Comparison of ENCODE assay signal across 8 cellular contexts in the genomic region with DNA sequence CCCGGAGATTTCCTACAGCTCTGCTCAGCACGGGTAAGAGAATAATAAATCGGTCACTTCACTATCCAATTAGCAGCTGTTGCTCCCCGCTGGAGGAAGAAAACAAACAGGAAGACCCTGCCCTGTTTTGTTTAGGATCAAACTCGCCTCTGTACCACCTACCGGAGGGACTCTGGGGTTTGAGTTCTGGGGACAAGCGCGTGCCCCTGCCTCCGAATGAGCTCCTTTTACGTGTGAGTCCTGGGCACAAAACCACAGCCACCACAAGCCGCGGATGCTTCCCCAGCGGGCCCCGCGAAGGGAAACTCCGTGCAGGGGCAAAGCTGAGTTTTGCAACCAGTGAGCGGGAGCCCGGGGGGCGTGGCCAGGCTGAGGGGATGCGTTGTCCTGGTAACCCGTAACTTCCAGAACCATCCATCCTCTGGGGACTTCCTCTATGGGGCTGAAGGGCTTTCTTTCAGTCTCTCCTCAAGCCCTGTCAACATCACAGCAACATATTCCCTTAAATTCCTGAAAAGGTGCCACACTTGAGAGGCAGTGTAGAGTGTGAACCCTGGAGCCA.
DNase-seq lines count a peak whose midpoint lies in the region; ATAC-seq, FAIRE-seq and TF ChIP-seq lines count a peak whose summit lies in the region.

No MANE protein-coding gene starts in this region.

- H4K20me1 ChIP-seq in endothelial cell of umbilical vein (replicated peaks; ENCODE audit: control insufficient read depth, extremely low read depth, insufficient read depth, low read length): no peaks in the 10 kb centered on the region

- POLR2A ChIA-PET in A549 (lab: Yijun Ruan, JAX) (no interaction called here), endothelial cell of umbilical vein (lab: Charles Lee) (no interaction called here)

- WGBS in A549 (ENCODE audit: missing lambda C conversion rate): 20% methylated on average over 15 of the region's 21 CpGs

- no peak for TF ChIP-seq CTCF in A549 (IDR thresholded peaks at IDR 0.05)
- TF ChIP-seq CTCF in endothelial cell of umbilical vein (IDR thresholded peaks at IDR 0.05; ENCODE audit: extremely low read depth in 1 of 2, insufficient read depth in 1 of 2, low read depth in 1 of 2, low read length in 2 of 2): no peak

- H3K9ac ChIP-seq in endothelial cell of umbilical vein (replicated peaks; ENCODE audit: extremely low read depth, insufficient read depth, low read length): no peak overlapping the region

- H3K4me3 ChIP-seq in A549: peak overlapping the region; percentile 31; the same call in 2 of the 3 replicates
- no peak overlapping the region for H3K4me3 ChIP-seq in endothelial cell of umbilical vein (replicated peaks in 1 of 3; ENCODE audit: insufficient read depth in 1 of 3, low read depth in 1 of 3, low read length in 3 of 3)
- peak overlapping the region; percentile 18 for H3K4me3 ChIP-seq in mononuclear cell (ENCODE audit: low read length)

- H3K9me3 ChIP-seq in A549 (no peaks in the 10 kb centered on the region), endothelial cell of umbilical vein (replicated peaks; ENCODE audit: control insufficient read depth, insufficient read depth, low read length) (no peaks in the 10 kb centered on the region), mononuclear cell (ENCODE audit: low read depth, low read length) (no peaks in the 10 kb centered on the region)

- TF ChIP-seq POLR2A in A549 (IDR thresholded peaks at IDR 0.05; ENCODE audit: low read length) (no peak), endothelial cell of umbilical vein (IDR thresholded peaks at IDR 0.05; ENCODE audit: low read depth, low read length) (no peak)

- peaks cover 12 to 13% of the 10 kb centered on the region in 2 experiments for H3K27me3 ChIP-seq in endothelial cell of umbilical vein (ENCODE audit: control insufficient read depth in 2 of 2, insufficient read depth in 2 of 2, low read length in 2 of 2)
- no peaks in the 10 kb centered on the region for H3K27me3 ChIP-seq in mononuclear cell (ENCODE audit: insufficient read depth, low read length)

- no peak for FAIRE-seq in A549 (lab: Jason Lieb, UNC)
- no peak for FAIRE-seq in endothelial cell of umbilical vein (lab: Jason Lieb, UNC)

- no peak for TF ChIP-seq RAD21 in A549 (conservative IDR thresholded peaks at IDR 0.05 in 1 of 2, IDR thresholded peaks at IDR 0.05 in 1 of 2)

- DNase-seq in A549 (ENCODE audit: low read depth in 1 of 2, low spot score in 1 of 2) (peak; percentile 1 to 36), NCI-H69 (lab: John Stamatoyannopoulos, UW) (peak; percentile 80), endothelial cell of umbilical vein (ENCODE audit: low read depth, low spot score) (no peak)
- DNase-seq in activated CD8-positive, alpha-beta memory T cell treated with anti-CD3 and anti-CD28 coated beads for 48 hours (ENCODE audit: low read depth in 2 of 3, low spot score in 2 of 3): peak; percentile 73 to 78 (median 77)
- DNase-seq in stimulated activated CD8-positive, alpha-beta memory T cell treated with anti-CD3 and anti-CD28 coated beads, Interleukin-15, amount 100 ng/mL, for 4 hours (ENCODE audit: low read depth in 2 of 2): peak; percentile 60 to 70

- no peak for TF ChIP-seq EP300 in A549 (IDR thresholded peaks at IDR 0.05)

- BruUV-seq in endothelial cell of umbilical vein (replicated peaks; lab: Mats Ljungman, UMichigan): no TSS peak

- H3K4me1 ChIP-seq in A549 (peaks cover 2% of the 10 kb centered on the region; the same call in 1 of the 3 replicates), endothelial cell of umbilical vein (ENCODE audit: control insufficient read depth, extremely low read depth, insufficient read depth, low read length) (no peaks in the 10 kb centered on the region), mononuclear cell (ENCODE audit: insufficient read depth, low read length) (peaks cover 57% of the 10 kb centered on the region)

- H3K4me2 ChIP-seq in A549 (peak overlapping the region; percentile 76), endothelial cell of umbilical vein (ENCODE audit: insufficient read depth, low read length) (no peak overlapping the region)

- H3K79me2 ChIP-seq in endothelial cell of umbilical vein (ENCODE audit: control insufficient read depth, insufficient read depth, low read length): no peaks in the 10 kb centered on the region

- intact Hi-C loops in endothelial cell of umbilical vein (cut with micrococcal nuclease): no loop called here

- CTCF ChIA-PET in A549 (lab: Yijun Ruan, JAX) (no interaction called here), endothelial cell of umbilical vein (lab: Charles Lee) (no interaction called here)

- peak overlapping the region; percentile 17 for H2AFZ ChIP-seq in endothelial cell of umbilical vein (ENCODE audit: low read depth, low read length)

- H3K27ac ChIP-seq in A549: no peak overlapping the region
- H3K27ac ChIP-seq in endothelial cell of umbilical vein (ENCODE audit: insufficient read depth, low read depth, low read length): no peak overlapping the region

- ATAC-seq in A549: peak; percentile 8 to 64; a peak in 3 of 6 replicates
- ATAC-seq in GM18511 (IDR thresholded peaks at IDR 0.05; ENCODE audit: unreplicated experiment): peak; percentile 65
- ATAC-seq in HG02970 (IDR thresholded peaks at IDR 0.05; ENCODE audit: low FRiP score, unreplicated experiment): peak; percentile 72

- no peaks in the 10 kb centered on the region for H3K9me1 ChIP-seq in endothelial cell of umbilical vein (replicated peaks; ENCODE audit: control insufficient read depth, extremely low read depth, insufficient read depth, low read length)

- no peaks in the 10 kb centered on the region for H3K36me3 ChIP-seq in endothelial cell of umbilical vein (ENCODE audit: control insufficient read depth in 2 of 2, extremely low read depth in 1 of 2, insufficient read depth in 2 of 2, low read length in 2 of 2)

- dilution Hi-C loops in endothelial cell of umbilical vein (cut with MboI; ENCODE audit: extremely low pct_ligation_motif_present, low sequenced_read_pairs): no loop called here

TF ChIP-seq in A549, 52 proteins besides CTCF, POLR2A, EP300 and RAD21:
- no peak for TF ChIP-seq MAFK (IDR thresholded peaks at IDR 0.05; ENCODE audit: partially characterized antibody)
- TF ChIP-seq CHD2 (IDR thresholded peaks at IDR 0.05; ENCODE audit: low read length, partially characterized antibody): no peak
- TF ChIP-seq TFCP2L1 (CRISPR knock-in tag; IDR thresholded peaks at IDR 0.05): no peak
- TF ChIP-seq MAZ (IDR thresholded peaks at IDR 0.05; ENCODE audit: borderline replicate concordance, low read depth, low read length): no peak
- no peak for TF ChIP-seq GATA3 (IDR thresholded peaks at IDR 0.05; ENCODE audit: borderline replicate concordance)
- TF ChIP-seq KDM1A (IDR thresholded peaks at IDR 0.05; ENCODE audit: low read depth): no peak
- no peak for TF ChIP-seq SREBF2 (IDR thresholded peaks at IDR 0.05)
- TF ChIP-seq JUNB (IDR thresholded peaks at IDR 0.05): no peak
- TF ChIP-seq, protein P1, sequence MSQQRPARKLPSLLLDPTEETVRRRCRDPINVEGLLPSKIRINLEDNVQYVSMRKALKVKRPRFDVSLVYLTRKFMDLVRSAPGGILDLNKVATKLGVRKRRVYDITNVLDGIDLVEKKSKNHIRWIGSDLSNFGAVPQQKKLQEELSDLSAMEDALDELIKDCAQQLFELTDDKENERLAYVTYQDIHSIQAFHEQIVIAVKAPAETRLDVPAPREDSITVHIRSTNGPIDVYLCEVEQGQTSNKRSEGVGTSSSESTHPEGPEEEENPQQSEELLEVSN (IDR thresholded peaks at IDR 0.05; ENCODE audit: borderline replicate concordance, low read depth): no peak
- no peak for TF ChIP-seq MYC (IDR thresholded peaks at IDR 0.05; ENCODE audit: borderline replicate concordance, low read length)
- no peak for TF ChIP-seq ZC3H11A (IDR thresholded peaks at IDR 0.05)
- TF ChIP-seq HOXA7 (CRISPR knock-in tag; IDR thresholded peaks at IDR 0.05): no peak

TF ChIP-seq in endothelial cell of umbilical vein, 7 proteins besides CTCF, POLR2A, EP300 and RAD21:
- no peak for TF ChIP-seq JUN (IDR thresholded peaks at IDR 0.05; ENCODE audit: borderline replicate concordance, insufficient read depth, insufficient read length, low read depth)
- TF ChIP-seq MAX (IDR thresholded peaks at IDR 0.05; ENCODE audit: insufficient read depth, insufficient read length): no peak
- no peak for TF ChIP-seq GATA2 (IDR thresholded peaks at IDR 0.05; ENCODE audit: insufficient read depth, insufficient read length, low read depth, low read length)
- TF ChIP-seq FOS (IDR thresholded peaks at IDR 0.05; ENCODE audit: borderline replicate concordance, insufficient read depth, low read length): no peak
- TF ChIP-seq EZH2 (IDR thresholded peaks at IDR 0.05; ENCODE audit: borderline replicate concordance, low read depth, low read length, severe bottlenecking): no peak
- no peak for TF ChIP-seq MYC (IDR thresholded peaks at IDR 0.05; ENCODE audit: low read depth, low read length)
- no peak for TF ChIP-seq POLR2AphosphoS5 (IDR thresholded peaks at IDR 0.05; ENCODE audit: insufficient read depth, low read depth, low read length)

Comparison
In these comparisons a context has a peak if more than half of its experiments do, and no peak if none do; other contexts are left out.
1. H3K4me3 ChIP-seq: peak in A549 (single experiment) and mononuclear cell (single experiment); none in endothelial cell of umbilical vein (0 of 3).
2. Peak in every context shown above with its lines, with median percentiles within 50 percentile points of each other: ATAC-seq.